ENCODE assay signal across 10 cellular contexts in the genomic region with DNA sequence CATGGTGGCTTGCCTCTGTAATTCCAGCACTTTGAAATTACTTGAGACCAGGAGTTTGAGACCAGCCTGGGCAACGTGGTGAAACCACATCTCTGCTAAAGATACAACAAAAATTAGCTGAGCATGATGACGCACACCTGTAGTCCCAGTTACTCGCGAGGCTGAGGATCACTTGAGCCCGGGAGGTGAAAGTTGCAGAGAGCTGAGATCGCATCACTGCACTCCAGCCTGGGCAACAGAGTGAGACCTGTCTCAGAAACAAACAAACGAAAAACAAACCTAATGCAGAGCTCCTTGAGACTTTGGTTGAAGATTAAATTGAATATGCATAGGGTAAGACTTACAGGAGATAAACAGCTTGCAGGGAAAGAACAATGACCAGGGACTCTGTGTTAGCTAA.
DNase-seq lines count a peak whose midpoint lies in the region; ATAC-seq and TF ChIP-seq lines count a peak whose summit lies in the region.
"Had no signal": no experiment of that assay in that cellular context is flagged by ENCODE, and none has a peak within 500 bp of the region (broad histone marks: within the 10 kb centered on the region; RNA-seq: fewer than 3 reads in every experiment).

No MANE protein-coding gene starts in this region.

- H3K9me3 ChIP-seq in CD4-positive, alpha-beta T cell (ENCODE audit: control insufficient read depth, low read length), result no peaks in the 10 kb centered on the region
- no peaks in the 10 kb centered on the region for H3K9me3 ChIP-seq in lower lobe of right lung

- POLR2A ChIA-PET in CD4-positive, alpha-beta T cell (lab: Charles Lee), result interaction anchor here (0.6 kb wide), 1 partner anchor 48 kb away, joined by 4 read pairs; no protein-coding TSS in a partner anchor

- no peaks in the 10 kb centered on the region for H3K9me3 Mint-ChIP-seq in CD4-positive, alpha-beta T cell

- no peak overlapping the region for H3K27ac ChIP-seq in CD4-positive, alpha-beta T cell (ENCODE audit: low read depth, low read length)
- no peak overlapping the region for H3K27ac ChIP-seq in lower lobe of right lung

- TF ChIP-seq CTCF in CD4-positive, alpha-beta T cell (IDR thresholded peaks at IDR 0.05), result no peak
- no peak for TF ChIP-seq CTCF in lower lobe of right lung (IDR thresholded peaks at IDR 0.05)

- intact Hi-C loops in CD4-positive, alpha-beta T cell (cut with DNase I, micrococcal nuclease), result no loop called here
- intact Hi-C loops in lower lobe of right lung (cut with DNase I) (no loop called here), left cardiac atrium (cut with DNase I) (no loop called here)

- no peak overlapping the region for H3K4me3 ChIP-seq in lower lobe of right lung

- no peak for DNase-seq in CD4-positive, alpha-beta T cell
- DNase-seq in NCI-H82 (lab: John Stamatoyannopoulos, UW), result no peak
- no peak for DNase-seq in lower lobe of right lung
- DNase-seq in nucleus accumbens (lab: John Stamatoyannopoulos, UW), result no peak
- no peak for DNase-seq in left cardiac atrium
- DNase-seq: HCEC 1CT, NCI-H526 had no signal

- H3K4me3 Mint-ChIP-seq in CD4-positive, alpha-beta T cell, result no peak overlapping the region

- peaks cover 5% of the 10 kb centered on the region for H3K4me1 Mint-ChIP-seq in CD4-positive, alpha-beta T cell (ENCODE audit: low read depth)

- H3K27ac Mint-ChIP-seq in CD4-positive, alpha-beta T cell, result peak overlapping the region; percentile 8

- ATAC-seq in CD4-positive, alpha-beta T cell (ENCODE audit: poor library complexity), result no peak
- ATAC-seq in GM19351 (IDR thresholded peaks at IDR 0.05; ENCODE audit: unreplicated experiment) (peak; percentile 88), HG02798 (IDR thresholded peaks at IDR 0.05; ENCODE audit: poor library complexity, unreplicated experiment) (peak; percentile 80), HG03469 (IDR thresholded peaks at IDR 0.05; ENCODE audit: unreplicated experiment) (peak; percentile 61), lower lobe of right lung (no peak), left cardiac atrium (no peak)

- H3K4me1 ChIP-seq in lower lobe of right lung, result no peaks in the 10 kb centered on the region

- H3K36me3 Mint-ChIP-seq in CD4-positive, alpha-beta T cell (ENCODE audit: low read depth), result peaks cover 99% of the 10 kb centered on the region

- CTCF ChIA-PET in CD4-positive, alpha-beta T cell (lab: Charles Lee), result interaction anchor here (0.5 kb wide), 1 partner anchor 9 kb away, joined by 3 read pairs; no protein-coding TSS in a partner anchor

- H3K27me3 Mint-ChIP-seq in CD4-positive, alpha-beta T cell, result no peaks in the 10 kb centered on the region

- peaks cover 100% of the 10 kb centered on the region for H3K36me3 ChIP-seq in lower lobe of right lung

- no peaks in the 10 kb centered on the region for H3K27me3 ChIP-seq in CD4-positive, alpha-beta T cell (ENCODE audit: control insufficient read depth, insufficient read depth, low read length)
- no peaks in the 10 kb centered on the region for H3K27me3 ChIP-seq in lower lobe of right lung (ENCODE audit: low read depth)

Comparison
In these comparisons a context has a peak if more than half of its experiments do, and no peak if none do; other contexts are left out.
1. ATAC-seq: peak in GM19351 (single experiment), HG02798 (single experiment) and HG03469 (single experiment); none in CD4-positive, alpha-beta T cell (single experiment), lower lobe of right lung (0 of 2) and left cardiac atrium (0 of 2).